Comparison of ENCODE assay signal across 8 cellular contexts in the genomic region with DNA sequence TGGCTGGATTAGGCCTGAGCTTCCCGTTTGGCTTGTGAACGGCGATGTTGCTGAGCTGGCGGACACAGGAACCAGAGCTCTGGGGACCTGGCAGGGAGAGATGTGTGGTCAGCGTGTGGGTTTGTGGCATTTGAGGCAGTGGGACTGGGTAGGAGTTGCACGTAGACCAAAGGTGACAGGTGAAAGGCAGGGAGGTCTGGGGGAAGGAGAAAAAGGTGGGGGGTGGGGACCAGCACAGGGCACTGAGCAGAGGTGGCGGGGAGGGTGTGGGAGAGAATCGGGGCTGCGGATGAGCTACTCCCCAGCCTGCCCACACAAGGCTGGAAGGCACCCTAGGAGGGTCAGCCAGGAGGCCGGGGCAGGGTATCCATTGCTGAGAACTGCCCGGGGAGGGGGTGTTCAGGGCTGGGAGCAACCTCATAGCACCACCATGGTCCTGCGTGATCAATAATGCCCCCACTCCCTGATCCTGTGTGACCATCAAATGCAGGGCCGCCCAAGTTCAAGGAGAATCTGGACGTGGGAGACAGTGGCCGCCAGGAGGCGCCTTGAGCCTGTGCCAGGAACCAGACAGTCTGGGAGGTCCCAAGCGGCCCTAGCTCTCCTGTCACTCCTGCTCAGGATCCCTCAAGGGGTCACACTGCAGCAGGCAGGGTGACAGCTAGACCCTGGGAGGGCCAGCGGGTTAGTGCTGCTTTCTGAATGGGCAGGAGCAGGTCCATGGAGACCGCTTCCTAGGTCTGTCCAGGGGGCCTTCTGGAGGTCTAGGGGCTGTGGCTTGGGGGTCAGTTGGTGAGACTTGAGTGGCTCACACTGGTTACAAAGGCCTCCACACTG. TPM values are rescaled to one million over a fixed set of nuclear protein-coding genes. Genes with fewer than 3 reads are reported as not detected.
DNase-seq lines count a peak whose midpoint lies in the region; ATAC-seq lines count a peak whose summit lies in the region.

No MANE protein-coding gene starts in this region.

- peak; percentile 73 to 78 for ATAC-seq in right cardiac atrium
- ATAC-seq in HG03378 (IDR thresholded peaks at IDR 0.05; ENCODE audit: unreplicated experiment): no peak
- no peak for ATAC-seq in HG02678 (IDR thresholded peaks at IDR 0.05; ENCODE audit: unreplicated experiment)

- H3K27me3 ChIP-seq in GM23248 (replicated peaks; ENCODE audit: insufficient read depth) (no peaks in the 10 kb centered on the region), NT2/D1 (ENCODE audit: insufficient read depth, insufficient read length) (no peaks in the 10 kb centered on the region), adipocyte (replicated peaks; ENCODE audit: control insufficient read depth, insufficient read depth, low read length) (no peaks in the 10 kb centered on the region), right cardiac atrium (ENCODE audit: control insufficient read depth, insufficient read depth) (no peaks in the 10 kb centered on the region)

- no peaks in the 10 kb centered on the region for H3K9me3 ChIP-seq in GM23248 (ENCODE audit: low read depth)
- H3K9me3 ChIP-seq in NT2/D1 (ENCODE audit: insufficient read depth, low read length): no peaks in the 10 kb centered on the region
- no peaks in the 10 kb centered on the region for H3K9me3 ChIP-seq in adipocyte (ENCODE audit: control insufficient read depth, low read length)
- H3K9me3 ChIP-seq in right cardiac atrium (ENCODE audit: control insufficient read depth, low read length): no peaks in the 10 kb centered on the region

- H3F3A ChIP-seq in GM23248 (ENCODE audit: insufficient read depth): no peaks in the 10 kb centered on the region

- H3K9me2 ChIP-seq in GM23248 (ENCODE audit: insufficient read depth): no peaks in the 10 kb centered on the region

- H3K36me3 ChIP-seq in GM23248 (ENCODE audit: low read depth) (no peaks in the 10 kb centered on the region), NT2/D1 (ENCODE audit: insufficient read depth, insufficient read length, low read length) (peaks cover 1% of the 10 kb centered on the region), adipocyte (ENCODE audit: control insufficient read depth, insufficient read depth, low read length, severe bottlenecking) (no peaks in the 10 kb centered on the region)

- H3K79me2 ChIP-seq in GM23248 (ENCODE audit: insufficient read depth): no peaks in the 10 kb centered on the region

- H4K20me1 ChIP-seq in GM23248 (ENCODE audit: insufficient read depth): no peaks in the 10 kb centered on the region

- peak; percentile 76 for DNase-seq in Ammon's horn (ENCODE audit: low spot score)
- DNase-seq in GM23248: peak; percentile 72
- no peak for DNase-seq in NT2/D1 (ENCODE audit: low read depth, low spot score)
- peak; percentile 73 for DNase-seq in adipocyte (ENCODE audit: low read depth)
- DNase-seq in right cardiac atrium: peak; percentile 81 to 91 (median 87)
- peak; percentile 58 for DNase-seq in stimulated activated CD4-positive, alpha-beta T cell treated with anti-CD3 and anti-CD28 coated beads, Interleukin-15, amount 100 ng/mL, for 24 hours

- no peak overlapping the region for H3K9ac ChIP-seq in GM23248
- peak overlapping the region; percentile 8 for H3K9ac ChIP-seq in NT2/D1 (ENCODE audit: insufficient read length, low read depth)
- H3K9ac ChIP-seq in adipocyte (ENCODE audit: low read length): no peak overlapping the region

- H3K4me1 ChIP-seq in GM23248 (ENCODE audit: insufficient read depth) (no peaks in the 10 kb centered on the region), NT2/D1 (ENCODE audit: insufficient read depth, insufficient read length) (peaks cover 10% of the 10 kb centered on the region), adipocyte (ENCODE audit: control insufficient read depth, insufficient read depth, low read length) (peaks cover 2% of the 10 kb centered on the region), right cardiac atrium (ENCODE audit: control insufficient read depth, insufficient read depth, low read length) (no peaks in the 10 kb centered on the region)

- in situ Hi-C loops in GM23248 (cut with MboI): no loop called here

- no peak overlapping the region for H3K4me3 ChIP-seq in GM23248
- H3K4me3 ChIP-seq in NT2/D1 (ENCODE audit: insufficient read length, low read depth): no peak overlapping the region
- H3K4me3 ChIP-seq in adipocyte (ENCODE audit: low read length): no peak overlapping the region
- no peak overlapping the region for H3K4me3 ChIP-seq in right cardiac atrium (ENCODE audit: low read length)

- intact Hi-C loops in right cardiac atrium (cut with DNase I): loop anchor here in 2 of 4 donors (2.0 kb wide), 1 partner anchor 23 kb away; no protein-coding TSS in a partner anchor

- H2AFZ ChIP-seq in GM23248: no peak overlapping the region

- H3K4me2 ChIP-seq in GM23248 (ENCODE audit: unreplicated experiment): no peak overlapping the region

- H3K27ac ChIP-seq in GM23248: no peak overlapping the region
- H3K27ac ChIP-seq in right cardiac atrium (ENCODE audit: low read length): no peak overlapping the region

- 16 to 24% methylated on average over 15 to 18 of the region's 19 CpGs for WGBS in GM23248 (ENCODE audit: low coverage in 1 of 2, low lambda C conversion rate in 2 of 2, missing lambda C conversion rate in 2 of 2), 2 experiments
- WGBS in right cardiac atrium: 31% methylated on average over 19 of the region's 19 CpGs

RNA-seq across cellular contexts. Expression of gene SELENOW, which starts 12.8 kb away (rescaled TPM):
- total RNA-seq in GM23248 (2014; rRNA removed; shearing (Covaris generic)): 436 and 571 TPM in 2 replicates
- 558 and 561 TPM in 2 replicates for polyA plus RNA-seq in GM23248 (2016; fragmentation: Nextera tagmentation; extraction: Ambion mirVana)
- 1,000 to 10,000 TPM in 2 of 4 donors, 100 to 1,000 TPM in 2; 857 to 1,126 (median 1,037) TPM for total RNA-seq in right cardiac atrium
- 1,795 TPM for polyA plus RNA-seq in right cardiac atrium

RNA-seq across cellular contexts. Expression of gene NOP53, which starts 20.4 kb away (rescaled TPM):
- total RNA-seq in GM23248 (2014; rRNA removed; shearing (Covaris generic)): 58.3 and 62.8 TPM in 2 replicates
- polyA plus RNA-seq in GM23248 (2016; fragmentation: Nextera tagmentation; extraction: Ambion mirVana): 39.8 and 40.7 TPM in 2 replicates
- total RNA-seq in right cardiac atrium: 100 to 1,000 TPM; 191 to 248 (median 237) TPM
- 322 TPM for polyA plus RNA-seq in right cardiac atrium

RNA-seq across cellular contexts. Expression of gene TPRX1, which starts 38.6 kb away (rescaled TPM):
- not detected in 2 replicates for total RNA-seq in GM23248 (2014; rRNA removed; shearing (Covaris generic))
- polyA plus RNA-seq in GM23248 (2016; fragmentation: Nextera tagmentation; extraction: Ambion mirVana) (not detected in 2 replicates), right cardiac atrium (not detected)
- total RNA-seq in right cardiac atrium: not detected

RNA-seq across cellular contexts. Expression of gene EHD2, which starts 52.5 kb away (rescaled TPM):
- 163 and 169 TPM in 2 replicates for total RNA-seq in GM23248 (2014; rRNA removed; shearing (Covaris generic))
- 498 and 517 TPM in 2 replicates for polyA plus RNA-seq in GM23248 (2016; fragmentation: Nextera tagmentation; extraction: Ambion mirVana)
- 10 to 100 TPM; 32.8 to 61.9 (median 49.1) TPM for total RNA-seq in right cardiac atrium
- polyA plus RNA-seq in right cardiac atrium: 34.8 TPM

RNA-seq across cellular contexts. Expression of gene CRX, which starts 56.0 kb away (rescaled TPM):
- not detected in 2 replicates for total RNA-seq in GM23248 (2014; rRNA removed; shearing (Covaris generic))
- polyA plus RNA-seq in GM23248 (2016; fragmentation: Nextera tagmentation; extraction: Ambion mirVana) (not detected in 2 replicates), right cardiac atrium (not detected)
- not detected for total RNA-seq in right cardiac atrium

Comparison
In these comparisons a context has a peak if more than half of its experiments do, and no peak if none do; other contexts are left out.
1. ATAC-seq: peak in right cardiac atrium (2 of 2); none in HG03378 (single experiment) and HG02678 (single experiment).